18 cellular contexts compared by ENCODE assay signal in the genomic region with DNA sequence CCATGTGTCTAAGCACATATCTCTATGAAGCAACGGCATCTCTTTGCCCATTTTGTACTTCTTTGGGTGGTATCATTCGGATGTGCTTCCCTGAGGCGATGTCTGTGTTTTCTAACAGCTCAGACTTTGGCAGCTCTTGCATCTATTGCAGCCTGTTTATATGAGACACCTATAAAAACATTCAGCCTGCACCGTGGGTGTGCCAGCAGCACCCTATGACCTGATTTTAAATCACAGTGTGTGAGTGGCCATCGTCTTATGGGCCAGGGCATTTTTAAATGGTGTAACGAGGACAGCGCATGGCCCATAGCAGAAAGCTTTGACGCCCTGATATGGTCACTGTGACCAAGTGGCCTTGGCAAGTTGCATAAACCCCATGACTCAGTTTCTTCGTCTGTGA. TPM values are rescaled to one million over a fixed set of nuclear protein-coding genes. Genes with fewer than 3 reads are reported as not detected.
DNase-seq lines count a peak whose midpoint lies in the region; ATAC-seq, FAIRE-seq and TF ChIP-seq lines count a peak whose summit lies in the region.
"Had no signal": no experiment of that assay in that cellular context is flagged by ENCODE, and none has a peak within 500 bp of the region (broad histone marks: within the 10 kb centered on the region; RNA-seq: fewer than 3 reads in every experiment).

No MANE protein-coding gene starts in this region.

- peaks cover 4% of the 10 kb centered on the region for H3K9me3 Mint-ChIP-seq in endodermal cell

- TF ChIP-seq CTCF in endodermal cell (conservative IDR thresholded peaks at IDR 0.05) = no peak

- no peak overlapping the region for H3K4me3 Mint-ChIP-seq in endodermal cell
- H3K4me3 Mint-ChIP-seq: neural progenitor cell; stimulated activated effector memory CD8-positive, alpha-beta T cell treated with anti-CD3 and anti-CD28 coated beads, Interleukin-12 subunit alpha, Interleukin-12 subunit beta, amount 100 ng/mL, for 72 hours; T-helper 1 cell treated with Interleukin-12 subunit alpha and Interleukin-12 subunit beta and Interleukin-4 antibody, amounts not matched to agents 30 μg/mL and 1 μg/mL, for 36 hours had no signal

- WGBS in endodermal cell (ENCODE audit: insufficient coverage in 1 of 2, insufficient read length in 1 of 2), 2 experiments = 91 to 95% methylated on average over 9 of the region's 9 CpGs
- WGBS in right cardiac atrium = 59% methylated on average over 9 of the region's 9 CpGs
- 27 to 73% (median 48%) methylated on average over 9 of the region's 9 CpGs for WGBS in small intestine, 3 donors

- intact Hi-C loops in right cardiac atrium (cut with DNase I) = no loop called here

- H3K9me3 ChIP-seq in MG63 (peaks cover 2% of the 10 kb centered on the region; the same call in 1 of the 2 replicates), endodermal cell (ENCODE audit: control insufficient read depth, low read length) (no peaks in the 10 kb centered on the region), right cardiac atrium (ENCODE audit: control insufficient read depth, low read length) (no peaks in the 10 kb centered on the region), small intestine (ENCODE audit: control insufficient read depth, low read depth) (no peaks in the 10 kb centered on the region)
- H3K9me3 ChIP-seq in effector memory CD4-positive, alpha-beta T cell (ENCODE audit: control insufficient read depth, low read length) = no peaks in the 10 kb centered on the region

- DNase-seq in MG63 (peak; percentile 73), endodermal cell (peak; percentile 5), right cardiac atrium (no peak), small intestine (peak; percentile 29), NCI-H226 (no peak)
- no peak for DNase-seq in effector memory CD4-positive, alpha-beta T cell
- DNase-seq in activated T-cell treated with anti-CD3 and anti-CD28 coated beads, Interleukin-2, amount 50 U/mL, for 1 hour = no peak
- DNase-seq: activated CD4-positive, CD25-positive, alpha-beta regulatory T cell treated with anti-CD3 and anti-CD28 coated beads, Interleukin-2, amount 50 U/mL, for 72 hours; activated gamma-delta T cell treated with Interleukin-2 at 50 U/mL for 16 hours; NCI-H2081 treated with DMSO at 0.1 percent for 48 hours; NCI-H774 had no signal

- H3K4me1 ChIP-seq in endodermal cell (ENCODE audit: control insufficient read depth, insufficient read depth, low read length) = no peaks in the 10 kb centered on the region
- H3K4me1 ChIP-seq in right cardiac atrium (ENCODE audit: control insufficient read depth, insufficient read depth, low read length) = peaks cover 11% of the 10 kb centered on the region
- H3K4me1 ChIP-seq in small intestine (ENCODE audit: control insufficient read depth in 2 of 2, insufficient read depth in 1 of 2, low read depth in 1 of 2, low read length in 1 of 2) = no peaks in the 10 kb centered on the region
- H3K4me1 ChIP-seq in effector memory CD4-positive, alpha-beta T cell (ENCODE audit: control insufficient read depth, insufficient read depth, low read length, poor library complexity, severe bottlenecking) = no peaks in the 10 kb centered on the region
- H3K4me1 ChIP-seq: neural progenitor cell had no signal

- H3K27me3 ChIP-seq in MG63 (no peaks in the 10 kb centered on the region), endodermal cell (ENCODE audit: control insufficient read depth, insufficient read depth, low read length, poor library complexity, severe bottlenecking) (no peaks in the 10 kb centered on the region), right cardiac atrium (ENCODE audit: control insufficient read depth, insufficient read depth) (no peaks in the 10 kb centered on the region), small intestine (ENCODE audit: control insufficient read depth in 2 of 2, insufficient read depth in 2 of 2, low read length in 2 of 2) (no peaks in the 10 kb centered on the region)
- H3K27me3 ChIP-seq in effector memory CD4-positive, alpha-beta T cell (replicated peaks; ENCODE audit: control insufficient read depth, insufficient read depth, low read length, poor library complexity, severe bottlenecking) = no peaks in the 10 kb centered on the region
- H3K27me3 ChIP-seq: neural progenitor cell had no signal

- H3K4me3 ChIP-seq in MG63 = no peak overlapping the region
- no peak overlapping the region for H3K4me3 ChIP-seq in endodermal cell (ENCODE audit: low read length)
- H3K4me3 ChIP-seq in right cardiac atrium (ENCODE audit: low read length) = no peak overlapping the region
- no peak overlapping the region for H3K4me3 ChIP-seq in small intestine (ENCODE audit: low read depth in 1 of 2, low read length in 2 of 2)
- H3K4me3 ChIP-seq in effector memory CD4-positive, alpha-beta T cell (ENCODE audit: insufficient read depth, low read depth, low read length, poor library complexity, severe bottlenecking) = no peak overlapping the region
- H3K4me3 ChIP-seq: neural progenitor cell had no signal

- H3K36me3 Mint-ChIP-seq in endodermal cell (ENCODE audit: low read depth) = no peaks in the 10 kb centered on the region
- H3K36me3 Mint-ChIP-seq: neural progenitor cell; stimulated activated effector memory CD8-positive, alpha-beta T cell treated with anti-CD3 and anti-CD28 coated beads, Interleukin-12 subunit alpha, Interleukin-12 subunit beta, amount 100 ng/mL, for 72 hours had no signal

- no peaks in the 10 kb centered on the region for H3K4me1 Mint-ChIP-seq in endodermal cell
- H3K4me1 Mint-ChIP-seq: neural progenitor cell; stimulated activated effector memory CD8-positive, alpha-beta T cell treated with anti-CD3 and anti-CD28 coated beads, Interleukin-12 subunit alpha, Interleukin-12 subunit beta, amount 100 ng/mL, for 72 hours had no signal

- no peaks in the 10 kb centered on the region for H3K27me3 Mint-ChIP-seq in endodermal cell (ENCODE audit: insufficient read depth)

- no peaks in the 10 kb centered on the region for H3K36me3 ChIP-seq in MG63
- H3K36me3 ChIP-seq in endodermal cell (ENCODE audit: control insufficient read depth, insufficient read depth, low read length) = no peaks in the 10 kb centered on the region
- H3K36me3 ChIP-seq in small intestine (ENCODE audit: control insufficient read depth in 2 of 2, insufficient read depth in 2 of 2, low read length in 2 of 2) = no peaks in the 10 kb centered on the region
- no peaks in the 10 kb centered on the region for H3K36me3 ChIP-seq in effector memory CD4-positive, alpha-beta T cell (ENCODE audit: control insufficient read depth, insufficient read depth, low read length)
- H3K36me3 ChIP-seq: neural progenitor cell had no signal

- no peak overlapping the region for H3K27ac ChIP-seq in endodermal cell (ENCODE audit: low read depth, low read length)
- peak overlapping the region; percentile 38 for H3K27ac ChIP-seq in right cardiac atrium (ENCODE audit: low read length)
- H3K27ac ChIP-seq in small intestine (ENCODE audit: low read depth in 1 of 2, low read length in 1 of 2) = no peak overlapping the region
- H3K27ac ChIP-seq in effector memory CD4-positive, alpha-beta T cell (ENCODE audit: insufficient read depth, low read length, poor library complexity, severe bottlenecking) = no peak overlapping the region
- H3K27ac ChIP-seq: neural progenitor cell had no signal

- ATAC-seq in right cardiac atrium (peak; percentile 41 to 49), GM18867 (IDR thresholded peaks at IDR 0.05; ENCODE audit: unreplicated experiment) (no peak)
- ATAC-seq: HCT116; stimulated activated effector memory CD8-positive, alpha-beta T cell treated with anti-CD3 and anti-CD28 coated beads, Interleukin-12 subunit alpha, Interleukin-12 subunit beta, amount 100 ng/mL, for 72 hours had no signal

- no peak for FAIRE-seq in small intestine (lab: Jason Lieb, UNC)
- FAIRE-seq: GM12891 had no signal

- H3K9ac ChIP-seq in endodermal cell (ENCODE audit: extremely low read depth, low read length, poor library complexity, severe bottlenecking) = no peak overlapping the region
- H3K9ac ChIP-seq: neural progenitor cell had no signal

- H3K27ac Mint-ChIP-seq in endodermal cell = no peak overlapping the region
- H3K27ac Mint-ChIP-seq: neural progenitor cell; stimulated activated effector memory CD8-positive, alpha-beta T cell treated with anti-CD3 and anti-CD28 coated beads, Interleukin-12 subunit alpha, Interleukin-12 subunit beta, amount 100 ng/mL, for 72 hours; T-helper 1 cell treated with Interleukin-12 subunit alpha and Interleukin-12 subunit beta and Interleukin-4 antibody, amounts not matched to agents 30 μg/mL and 1 μg/mL, for 36 hours had no signal

RNA-seq across cellular contexts. Expression of gene NPAS2, which starts 12.9 kb away (rescaled TPM):
- total RNA-seq in MG63 (2014; rRNA removed; shearing (Covaris generic); ENCODE audit: low replicate concordance) = 0.07 and 0.16 TPM in 2 replicates
- total RNA-seq in endodermal cell = 1 to 10 TPM; 1.1 to 1.6 TPM
- 0.68 TPM for polyA plus RNA-seq in endodermal cell (2013, experiment 1 of 2)
- 0.62 TPM for polyA plus RNA-seq in endodermal cell (2013, experiment 2 of 2)
- total RNA-seq in right cardiac atrium = 10 to 100 TPM; 39.1 to 53.4 (median 43.3) TPM
- polyA plus RNA-seq in right cardiac atrium = 36.8 TPM
- polyA plus RNA-seq in small intestine = 10 to 100 TPM; 25.2 to 34.2 (median 27.3) TPM
- total RNA-seq: G401 had no signal

Comparison
In these comparisons a context has a peak if more than half of its experiments do, and no peak if none do; other contexts are left out.
1. DNase-seq: peak in MG63 (single experiment), endodermal cell (single experiment) and small intestine (single experiment); none in right cardiac atrium (0 of 3), effector memory CD4-positive, alpha-beta T cell (0 of 3), activated T-cell treated with anti-CD3 and anti-CD28 coated beads, Interleukin-2, amount 50 U/mL, for 1 hour (single experiment) and NCI-H226 (single experiment).
2. RNA of gene NPAS2, which starts 12.9 kb away (total RNA-seq): 39.1 to 53.4 TPM in right cardiac atrium; 1.1 to 1.6 TPM in endodermal cell and 0.07 to 0.16 TPM in MG63; every median in the first group is over 10 times any median in the second.